17 cellular contexts compared by ENCODE assay signal in the genomic region with DNA sequence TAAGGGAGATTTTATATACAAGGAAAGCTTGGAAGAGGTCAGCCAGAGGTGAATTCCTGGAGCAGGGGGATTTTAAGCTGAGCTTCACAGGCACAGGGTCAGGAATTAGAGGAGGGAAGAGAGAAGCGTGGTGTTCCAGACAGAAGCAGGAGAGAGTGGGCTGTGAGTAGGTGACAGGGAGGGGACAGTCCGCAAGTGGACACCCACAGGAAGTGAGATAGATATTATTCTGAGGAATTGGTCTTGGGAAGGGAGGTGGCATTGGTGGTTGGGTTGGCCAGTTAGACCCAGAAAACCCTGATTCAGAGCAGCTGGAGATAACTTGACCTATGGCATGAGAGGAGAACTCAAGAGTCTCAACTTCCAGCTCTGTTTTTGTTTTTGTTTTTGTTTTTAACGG. TPM values are rescaled to one million over a fixed set of nuclear protein-coding genes. Genes with fewer than 3 reads are reported as not detected.
DNase-seq lines count a peak whose midpoint lies in the region; ATAC-seq and TF ChIP-seq lines count a peak whose summit lies in the region.
"Had no signal": no experiment of that assay in that cellular context is flagged by ENCODE, and none has a peak within 500 bp of the region (broad histone marks: within the 10 kb centered on the region; RNA-seq: fewer than 3 reads in every experiment).

No MANE protein-coding gene starts in this region.

- H3K27me3 ChIP-seq in GM23338 (ENCODE audit: insufficient read depth) (no peaks in the 10 kb centered on the region), endodermal cell (ENCODE audit: control insufficient read depth, insufficient read depth, low read length, poor library complexity, severe bottlenecking) (no peaks in the 10 kb centered on the region)
- H3K27me3 ChIP-seq: BLaER1 treated with 17β-estradiol and CSF1 and Interleukin-3, amounts not matched to agents 10 nM and 100 nM had no signal

- no peak overlapping the region for H3K4me3 Mint-ChIP-seq in GM23338
- no peak overlapping the region for H3K4me3 Mint-ChIP-seq in endodermal cell
- H3K4me3 Mint-ChIP-seq: IgD-negative memory B cell had no signal

- H3K36me3 Mint-ChIP-seq in GM23338 (ENCODE audit: low read depth): peaks cover 23% of the 10 kb centered on the region
- peaks cover 18% of the 10 kb centered on the region for H3K36me3 Mint-ChIP-seq in endodermal cell (ENCODE audit: low read depth)

- ATAC-seq in GM23338: no peak
- ATAC-seq in sciatic nerve: no peak

- no peak overlapping the region for H2AFZ ChIP-seq in GM23338

- H3K27ac Mint-ChIP-seq in GM23338 (peak overlapping the region; percentile 6; the same call in 1 of the 2 replicates), endodermal cell (no peak overlapping the region)

- no peak overlapping the region for H3K4me2 ChIP-seq in GM23338
- H3K4me2 ChIP-seq: BLaER1 treated with 17β-estradiol and CSF1 and Interleukin-3, amounts not matched to agents 10 nM and 100 nM had no signal

- no peak overlapping the region for H3K4me3 ChIP-seq in GM23338
- no peak overlapping the region for H3K4me3 ChIP-seq in endodermal cell (ENCODE audit: low read length)
- H3K4me3 ChIP-seq: BLaER1 treated with 17β-estradiol and CSF1 and Interleukin-3, amounts not matched to agents 10 nM and 100 nM had no signal

- H3K4me1 ChIP-seq in GM23338 (ENCODE audit: insufficient read depth) (no peaks in the 10 kb centered on the region), endodermal cell (ENCODE audit: control insufficient read depth, insufficient read depth, low read length) (no peaks in the 10 kb centered on the region)

- H3K9me3 ChIP-seq in endodermal cell (ENCODE audit: control insufficient read depth, low read length): no peaks in the 10 kb centered on the region
- H3K9me3 ChIP-seq: BLaER1 treated with 17β-estradiol and CSF1 and Interleukin-3, amounts not matched to agents 10 nM and 100 nM had no signal

- intact Hi-C loops in sciatic nerve (cut with DNase I): loop anchor here (5.0 kb wide), 1 partner anchor 83 kb away; no protein-coding TSS in a partner anchor

- H3F3A ChIP-seq in GM23338 (replicated peaks; ENCODE audit: low read depth): no peaks in the 10 kb centered on the region

- H3K9ac ChIP-seq in endodermal cell (ENCODE audit: extremely low read depth, low read length, poor library complexity, severe bottlenecking): no peak overlapping the region
- H3K9ac ChIP-seq: BLaER1 treated with 17β-estradiol and CSF1 and Interleukin-3, amounts not matched to agents 10 nM and 100 nM had no signal

- no peak overlapping the region for H3K27ac ChIP-seq in GM23338 (ENCODE audit: low read depth)
- H3K27ac ChIP-seq in endodermal cell (ENCODE audit: low read depth, low read length): no peak overlapping the region
- H3K27ac ChIP-seq: BLaER1 treated with 17β-estradiol and CSF1 and Interleukin-3, amounts not matched to agents 10 nM and 100 nM; HL-60 had no signal

- peaks cover 8% of the 10 kb centered on the region; the same call in 2 of the 3 replicates for H3K4me1 Mint-ChIP-seq in GM23338
- peaks cover under 1% of the 10 kb centered on the region for H3K4me1 Mint-ChIP-seq in endodermal cell

- H4K20me1 ChIP-seq in GM23338 (replicated peaks; ENCODE audit: insufficient read depth): peaks cover 9% of the 10 kb centered on the region

- TF ChIP-seq CTCF in GM23338 (conservative IDR thresholded peaks at IDR 0.05; ENCODE audit: low read depth in 2 of 2): no peak
- no peak for TF ChIP-seq CTCF in endodermal cell (conservative IDR thresholded peaks at IDR 0.05)

- WGBS in endodermal cell (ENCODE audit: insufficient coverage in 1 of 2, insufficient read length in 1 of 2), 2 experiments: 73 to 87% methylated on average over 3 of the region's 3 CpGs

- H3K36me3 ChIP-seq in GM23338 (ENCODE audit: insufficient read depth): peaks cover 12% of the 10 kb centered on the region
- peaks cover 14% of the 10 kb centered on the region for H3K36me3 ChIP-seq in endodermal cell (ENCODE audit: control insufficient read depth, insufficient read depth, low read length)

- H3K27me3 Mint-ChIP-seq in GM23338 (ENCODE audit: insufficient read depth, low read depth, poor library complexity) (peaks cover 7% of the 10 kb centered on the region), endodermal cell (ENCODE audit: insufficient read depth) (no peaks in the 10 kb centered on the region)

- H3K79me2 ChIP-seq in GM23338 (replicated peaks; ENCODE audit: insufficient read depth): no peaks in the 10 kb centered on the region

- DNase-seq in CD1c-positive myeloid dendritic cell (ENCODE audit: extremely low spot score) (peak; percentile 51), GM23338 (ENCODE audit: low spot score) (no peak), endodermal cell (peak; percentile 20), sciatic nerve (ENCODE audit: low spot score) (peak; percentile 8), DMS 273 (lab: John Stamatoyannopoulos, UW; ENCODE audit: unreplicated experiment) (no peak)
- DNase-seq in effector CD4-positive, alpha-beta T cell: no peak
- no peak for DNase-seq in central memory CD4-positive, alpha-beta T cell
- DNase-seq: H7, NCI-H1048, NCI-H1436, NCI-H1930, NCI-H345, NCI-H524 treated with DMSO at 0.1 percent for 48 hours, SHP77 treated with DMSO at 0.1 percent for 48 hours had no signal

- H3K9me3 Mint-ChIP-seq in GM23338 (no peaks in the 10 kb centered on the region), endodermal cell (no peaks in the 10 kb centered on the region)
- H3K9me3 Mint-ChIP-seq: IgD-negative memory B cell had no signal

- no peaks in the 10 kb centered on the region for H3K9me2 ChIP-seq in GM23338 (ENCODE audit: insufficient read depth)

TF ChIP-seq in GM23338, 12 proteins besides CTCF, POLR2A, EP300 and RAD21 (continues in another document):
- no peak for TF ChIP-seq POLR2AphosphoS5 (IDR thresholded peaks at IDR 0.05; ENCODE audit: low read depth)
- TF ChIP-seq EZH2 (IDR thresholded peaks at IDR 0.05; ENCODE audit: low read depth, unreplicated experiment): no peak
- TF ChIP-seq, protein P1, sequence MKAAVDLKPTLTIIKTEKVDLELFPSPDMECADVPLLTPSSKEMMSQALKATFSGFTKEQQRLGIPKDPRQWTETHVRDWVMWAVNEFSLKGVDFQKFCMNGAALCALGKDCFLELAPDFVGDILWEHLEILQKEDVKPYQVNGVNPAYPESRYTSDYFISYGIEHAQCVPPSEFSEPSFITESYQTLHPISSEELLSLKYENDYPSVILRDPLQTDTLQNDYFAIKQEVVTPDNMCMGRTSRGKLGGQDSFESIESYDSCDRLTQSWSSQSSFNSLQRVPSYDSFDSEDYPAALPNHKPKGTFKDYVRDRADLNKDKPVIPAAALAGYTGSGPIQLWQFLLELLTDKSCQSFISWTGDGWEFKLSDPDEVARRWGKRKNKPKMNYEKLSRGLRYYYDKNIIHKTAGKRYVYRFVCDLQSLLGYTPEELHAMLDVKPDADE (IDR thresholded peaks at IDR 0.05): no peak
- TF ChIP-seq ZNF331 (CRISPR knock-in tag; IDR thresholded peaks at IDR 0.05; ENCODE audit: low read depth): no peak
- TF ChIP-seq ZNF114 (CRISPR knock-in tag; IDR thresholded peaks at IDR 0.05): no peak
- TF ChIP-seq CREB1 (CRISPR knock-in tag; IDR thresholded peaks at IDR 0.05; ENCODE audit: low read depth): no peak
- no peak for TF ChIP-seq NANOG (IDR thresholded peaks at IDR 0.05; ENCODE audit: borderline replicate concordance)
- no peak for TF ChIP-seq JUNB (IDR thresholded peaks at IDR 0.05; ENCODE audit: unreplicated experiment)
- no peak for TF ChIP-seq STAT1 (IDR thresholded peaks at IDR 0.05; ENCODE audit: unreplicated experiment)
- no peak for TF ChIP-seq EZH2phosphoT487 (IDR thresholded peaks at IDR 0.05; ENCODE audit: unreplicated experiment)
- TF ChIP-seq, protein P2, sequence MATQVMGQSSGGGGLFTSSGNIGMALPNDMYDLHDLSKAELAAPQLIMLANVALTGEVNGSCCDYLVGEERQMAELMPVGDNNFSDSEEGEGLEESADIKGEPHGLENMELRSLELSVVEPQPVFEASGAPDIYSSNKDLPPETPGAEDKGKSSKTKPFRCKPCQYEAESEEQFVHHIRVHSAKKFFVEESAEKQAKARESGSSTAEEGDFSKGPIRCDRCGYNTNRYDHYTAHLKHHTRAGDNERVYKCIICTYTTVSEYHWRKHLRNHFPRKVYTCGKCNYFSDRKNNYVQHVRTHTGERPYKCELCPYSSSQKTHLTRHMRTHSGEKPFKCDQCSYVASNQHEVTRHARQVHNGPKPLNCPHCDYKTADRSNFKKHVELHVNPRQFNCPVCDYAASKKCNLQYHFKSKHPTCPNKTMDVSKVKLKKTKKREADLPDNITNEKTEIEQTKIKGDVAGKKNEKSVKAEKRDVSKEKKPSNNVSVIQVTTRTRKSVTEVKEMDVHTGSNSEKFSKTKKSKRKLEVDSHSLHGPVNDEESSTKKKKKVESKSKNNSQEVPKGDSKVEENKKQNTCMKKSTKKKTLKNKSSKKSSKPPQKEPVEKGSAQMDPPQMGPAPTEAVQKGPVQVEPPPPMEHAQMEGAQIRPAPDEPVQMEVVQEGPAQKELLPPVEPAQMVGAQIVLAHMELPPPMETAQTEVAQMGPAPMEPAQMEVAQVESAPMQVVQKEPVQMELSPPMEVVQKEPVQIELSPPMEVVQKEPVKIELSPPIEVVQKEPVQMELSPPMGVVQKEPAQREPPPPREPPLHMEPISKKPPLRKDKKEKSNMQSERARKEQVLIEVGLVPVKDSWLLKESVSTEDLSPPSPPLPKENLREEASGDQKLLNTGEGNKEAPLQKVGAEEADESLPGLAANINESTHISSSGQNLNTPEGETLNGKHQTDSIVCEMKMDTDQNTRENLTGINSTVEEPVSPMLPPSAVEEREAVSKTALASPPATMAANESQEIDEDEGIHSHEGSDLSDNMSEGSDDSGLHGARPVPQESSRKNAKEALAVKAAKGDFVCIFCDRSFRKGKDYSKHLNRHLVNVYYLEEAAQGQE (IDR thresholded peaks at IDR 0.05; ENCODE audit: unreplicated experiment): no peak

RNA-seq across cellular contexts. Expression of a gene that starts 14.7 kb away (rescaled TPM):
- total RNA-seq in GM23338 (2014; rRNA removed; shearing (Covaris generic)): 211 and 215 TPM in 2 replicates
- polyA plus RNA-seq in GM23338 (2016; fragmentation: Nextera tagmentation; extraction: Ambion mirVana): 172 and 194 TPM in 2 replicates
- total RNA-seq in endodermal cell (100 to 1,000 TPM; 227 to 263 TPM), sciatic nerve (93.5 TPM)
- polyA plus RNA-seq in endodermal cell (2013, experiment 1 of 2): 109 TPM
- 101 TPM for polyA plus RNA-seq in endodermal cell (2013, experiment 2 of 2)

RNA-seq across cellular contexts. Expression of a gene that starts 37.9 kb away (rescaled TPM):
- total RNA-seq in GM23338 (2014; rRNA removed; shearing (Covaris generic)): 50.1 and 54.5 TPM in 2 replicates
- polyA plus RNA-seq in GM23338 (2016; fragmentation: Nextera tagmentation; extraction: Ambion mirVana): 34.9 and 36.2 TPM in 2 replicates
- total RNA-seq in endodermal cell (10 to 100 TPM; 42.6 to 60.0 TPM), sciatic nerve (60.9 TPM)
- polyA plus RNA-seq in endodermal cell (2013, experiment 1 of 2): 15.5 TPM
- polyA plus RNA-seq in endodermal cell (2013, experiment 2 of 2): 19.1 TPM

Comparison
In these comparisons a context has a peak if more than half of its experiments do, and no peak if none do; other contexts are left out.
1. DNase-seq: peak in CD1c-positive myeloid dendritic cell (single experiment), endodermal cell (single experiment) and sciatic nerve (single experiment); none in GM23338 (single experiment), effector CD4-positive, alpha-beta T cell (single experiment), DMS 273 (single experiment) and central memory CD4-positive, alpha-beta T cell (single experiment).